In genomic region chr7:99211241-99211602, GRCh38 we compare ENCODE assay signal across 1 cellular context.
TF ChIP-seq lines count a peak whose summit lies in the region.

No MANE protein-coding gene starts in this region.

TF ChIP-seq in liver, 16 proteins besides CTCF, POLR2A, EP300 and RAD21 (continued from another document):
- TF ChIP-seq, protein P1, sequence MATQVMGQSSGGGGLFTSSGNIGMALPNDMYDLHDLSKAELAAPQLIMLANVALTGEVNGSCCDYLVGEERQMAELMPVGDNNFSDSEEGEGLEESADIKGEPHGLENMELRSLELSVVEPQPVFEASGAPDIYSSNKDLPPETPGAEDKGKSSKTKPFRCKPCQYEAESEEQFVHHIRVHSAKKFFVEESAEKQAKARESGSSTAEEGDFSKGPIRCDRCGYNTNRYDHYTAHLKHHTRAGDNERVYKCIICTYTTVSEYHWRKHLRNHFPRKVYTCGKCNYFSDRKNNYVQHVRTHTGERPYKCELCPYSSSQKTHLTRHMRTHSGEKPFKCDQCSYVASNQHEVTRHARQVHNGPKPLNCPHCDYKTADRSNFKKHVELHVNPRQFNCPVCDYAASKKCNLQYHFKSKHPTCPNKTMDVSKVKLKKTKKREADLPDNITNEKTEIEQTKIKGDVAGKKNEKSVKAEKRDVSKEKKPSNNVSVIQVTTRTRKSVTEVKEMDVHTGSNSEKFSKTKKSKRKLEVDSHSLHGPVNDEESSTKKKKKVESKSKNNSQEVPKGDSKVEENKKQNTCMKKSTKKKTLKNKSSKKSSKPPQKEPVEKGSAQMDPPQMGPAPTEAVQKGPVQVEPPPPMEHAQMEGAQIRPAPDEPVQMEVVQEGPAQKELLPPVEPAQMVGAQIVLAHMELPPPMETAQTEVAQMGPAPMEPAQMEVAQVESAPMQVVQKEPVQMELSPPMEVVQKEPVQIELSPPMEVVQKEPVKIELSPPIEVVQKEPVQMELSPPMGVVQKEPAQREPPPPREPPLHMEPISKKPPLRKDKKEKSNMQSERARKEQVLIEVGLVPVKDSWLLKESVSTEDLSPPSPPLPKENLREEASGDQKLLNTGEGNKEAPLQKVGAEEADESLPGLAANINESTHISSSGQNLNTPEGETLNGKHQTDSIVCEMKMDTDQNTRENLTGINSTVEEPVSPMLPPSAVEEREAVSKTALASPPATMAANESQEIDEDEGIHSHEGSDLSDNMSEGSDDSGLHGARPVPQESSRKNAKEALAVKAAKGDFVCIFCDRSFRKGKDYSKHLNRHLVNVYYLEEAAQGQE (IDR thresholded peaks at IDR 0.05) = no peak
- TF ChIP-seq JUND (IDR thresholded peaks at IDR 0.05) (no peak), FOXA1 (IDR thresholded peaks at IDR 0.05) (no peak), HNF4G (IDR thresholded peaks at IDR 0.05) (no peak)
- TF ChIP-seq, protein P2, sequence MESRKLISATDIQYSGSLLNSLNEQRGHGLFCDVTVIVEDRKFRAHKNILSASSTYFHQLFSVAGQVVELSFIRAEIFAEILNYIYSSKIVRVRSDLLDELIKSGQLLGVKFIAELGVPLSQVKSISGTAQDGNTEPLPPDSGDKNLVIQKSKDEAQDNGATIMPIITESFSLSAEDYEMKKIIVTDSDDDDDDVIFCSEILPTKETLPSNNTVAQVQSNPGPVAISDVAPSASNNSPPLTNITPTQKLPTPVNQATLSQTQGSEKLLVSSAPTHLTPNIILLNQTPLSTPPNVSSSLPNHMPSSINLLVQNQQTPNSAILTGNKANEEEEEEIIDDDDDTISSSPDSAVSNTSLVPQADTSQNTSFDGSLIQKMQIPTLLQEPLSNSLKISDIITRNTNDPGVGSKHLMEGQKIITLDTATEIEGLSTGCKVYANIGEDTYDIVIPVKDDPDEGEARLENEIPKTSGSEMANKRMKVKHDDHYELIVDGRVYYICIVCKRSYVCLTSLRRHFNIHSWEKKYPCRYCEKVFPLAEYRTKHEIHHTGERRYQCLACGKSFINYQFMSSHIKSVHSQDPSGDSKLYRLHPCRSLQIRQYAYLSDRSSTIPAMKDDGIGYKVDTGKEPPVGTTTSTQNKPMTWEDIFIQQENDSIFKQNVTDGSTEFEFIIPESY (IDR thresholded peaks at IDR 0.05) = no peak
